8 cellular contexts compared by ENCODE assay signal in the genomic region with DNA sequence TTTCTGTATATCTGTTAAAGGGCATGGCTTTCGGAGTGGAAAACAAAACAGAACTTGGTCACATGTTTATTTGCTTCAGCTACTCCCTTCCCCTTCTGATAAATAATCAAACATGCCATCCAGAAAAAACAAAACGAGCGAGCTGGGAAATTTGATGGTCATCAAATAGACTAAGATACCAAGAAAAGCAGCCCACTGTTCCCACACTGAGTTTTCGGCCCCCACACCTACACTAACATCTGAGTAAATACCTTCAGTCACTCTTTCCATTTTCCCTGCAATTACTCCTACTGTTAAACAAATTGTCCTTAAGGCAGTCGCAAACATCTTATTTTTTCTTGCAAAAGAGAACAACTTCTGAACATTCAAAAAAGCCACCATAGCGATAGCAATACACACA.
DNase-seq lines count a peak whose midpoint lies in the region; ATAC-seq and TF ChIP-seq lines count a peak whose summit lies in the region.

No MANE protein-coding gene starts in this region.

- H3K9me3 Mint-ChIP-seq in neural progenitor cell: no peaks in the 10 kb centered on the region

- H3K9ac ChIP-seq in neural progenitor cell: no peak overlapping the region

- H3K9me3 ChIP-seq in neural progenitor cell (ENCODE audit: low read depth): no peaks in the 10 kb centered on the region

- H3K27ac Mint-ChIP-seq in neural progenitor cell: no peak overlapping the region

- peaks cover 2% of the 10 kb centered on the region for H3K27me3 Mint-ChIP-seq in neural progenitor cell (ENCODE audit: insufficient read depth, low read depth)

- H3K4me3 Mint-ChIP-seq in neural progenitor cell: peak overlapping the region; percentile 85

- no peaks in the 10 kb centered on the region for H3F3A ChIP-seq in neural progenitor cell (ENCODE audit: low read depth)

- ATAC-seq in HG02973 (IDR thresholded peaks at IDR 0.05; ENCODE audit: unreplicated experiment): no peak
- no peak for ATAC-seq in HG03469 (IDR thresholded peaks at IDR 0.05; ENCODE audit: unreplicated experiment)

- no peaks in the 10 kb centered on the region for H3K27me3 ChIP-seq in neural progenitor cell

- H3K79me2 ChIP-seq in neural progenitor cell (ENCODE audit: low read depth): no peaks in the 10 kb centered on the region

- no peak overlapping the region for H2AFZ ChIP-seq in neural progenitor cell (replicated peaks)

- peaks cover 70% of the 10 kb centered on the region for H3K4me1 Mint-ChIP-seq in neural progenitor cell

- H3K27ac ChIP-seq in neural progenitor cell: no peak overlapping the region

- H3K4me1 ChIP-seq in neural progenitor cell: peaks cover 19% of the 10 kb centered on the region

- peak overlapping the region; percentile 70 for H3K4me3 ChIP-seq in AG10803 (ENCODE audit: low read length)
- no peak overlapping the region for H3K4me3 ChIP-seq in neural progenitor cell

- no peak for DNase-seq in AG10803 (ENCODE audit: low read depth)
- DNase-seq in NCI-H146 treated with DMSO at 0.1 percent for 48 hours (lab: John Stamatoyannopoulos, UW; ENCODE audit: unreplicated experiment): peak; percentile 21
- peak; percentile 49 for DNase-seq in dermis blood vessel endothelial cell
- no peak for DNase-seq in neural progenitor cell (ENCODE audit: low spot score)
- no peak for DNase-seq in NCI-H446 treated with DMSO at 0.1 percent for 48 hours (lab: John Stamatoyannopoulos, UW)
- no peak for DNase-seq in HPDE6-E6E7 (ENCODE audit: extremely low spot score)

- H3K36me3 ChIP-seq in neural progenitor cell: no peaks in the 10 kb centered on the region

- no peak overlapping the region for H3K4me2 ChIP-seq in neural progenitor cell

- no peaks in the 10 kb centered on the region for H4K20me1 ChIP-seq in neural progenitor cell (ENCODE audit: low read depth)

- TF ChIP-seq CTCF in AG10803 (conservative IDR thresholded peaks at IDR 0.05; ENCODE audit: low read length) (no peak), neural progenitor cell (IDR thresholded peaks at IDR 0.05) (no peak)

- H3K36me3 Mint-ChIP-seq in neural progenitor cell: no peaks in the 10 kb centered on the region

Comparison
In these comparisons a context has a peak if more than half of its experiments do, and no peak if none do; other contexts are left out.
1. DNase-seq: peak in NCI-H146 treated with DMSO at 0.1 percent for 48 hours (single experiment) and dermis blood vessel endothelial cell (single experiment); none in AG10803 (single experiment), neural progenitor cell (single experiment), NCI-H446 treated with DMSO at 0.1 percent for 48 hours (single experiment) and HPDE6-E6E7 (single experiment).